In the genomic region with DNA sequence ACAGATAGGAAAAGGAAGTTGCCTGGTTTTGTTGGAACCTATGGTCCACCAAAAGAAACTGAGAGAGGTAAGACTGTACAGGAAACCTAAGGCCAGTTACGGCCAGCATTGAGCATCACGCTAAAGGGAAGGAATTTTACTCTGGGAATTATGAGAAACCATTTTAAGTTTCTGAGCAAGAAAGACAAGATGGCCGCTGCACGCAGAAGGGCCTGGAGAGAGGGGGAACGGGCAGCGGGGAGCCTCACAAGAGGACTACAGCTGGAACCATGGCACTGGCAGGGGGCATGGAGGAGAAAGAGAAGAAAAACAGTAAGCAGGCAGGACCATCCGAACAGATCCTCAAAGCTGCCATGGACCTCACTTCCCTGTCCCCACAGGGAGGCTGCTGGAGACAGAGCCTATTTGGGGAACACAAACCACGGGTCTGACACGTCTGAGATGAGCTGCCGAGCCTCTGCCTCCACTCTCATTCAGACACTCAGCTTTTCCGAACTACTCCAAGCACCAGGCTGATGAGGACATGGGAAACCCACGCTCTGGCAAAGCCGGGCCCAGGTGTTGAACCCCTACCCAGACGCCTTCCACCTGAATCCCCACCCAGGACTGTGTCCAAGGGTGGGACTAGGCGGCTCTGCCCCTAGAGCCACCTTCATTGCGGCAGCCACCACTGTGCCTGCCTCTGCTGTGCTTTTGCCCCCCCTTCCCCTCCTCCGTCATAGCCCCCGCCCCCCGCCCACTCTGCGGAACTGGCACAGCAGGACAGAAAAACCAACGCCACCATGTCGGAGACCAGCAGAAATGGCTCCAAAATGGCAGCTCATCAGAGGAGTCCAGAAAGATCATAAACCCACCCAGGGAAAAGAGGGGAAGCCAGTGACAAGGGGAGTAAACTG, we compare ENCODE assay signal across 9 cellular contexts.
DNase-seq lines count a peak whose midpoint lies in the region; ATAC-seq and TF ChIP-seq lines count a peak whose summit lies in the region.
"Had no signal": no experiment of that assay in that cellular context is flagged by ENCODE, and none has a peak within 500 bp of the region (broad histone marks: within the 10 kb centered on the region; RNA-seq: fewer than 3 reads in every experiment).

No MANE protein-coding gene starts in this region.

- H3K4me3 Mint-ChIP-seq in central memory CD8-positive, alpha-beta T cell, result peak overlapping the region; percentile 19

- no peaks in the 10 kb centered on the region for H3K27me3 ChIP-seq in ovary

- H3K9me3 ChIP-seq in ovary, result no peaks in the 10 kb centered on the region

- peaks cover 6% of the 10 kb centered on the region for H3K9me3 Mint-ChIP-seq in central memory CD8-positive, alpha-beta T cell

- H3K27me3 Mint-ChIP-seq in central memory CD8-positive, alpha-beta T cell, result peaks cover 10% of the 10 kb centered on the region

- H3K36me3 ChIP-seq in ovary, result no peaks in the 10 kb centered on the region

- peaks cover 47% of the 10 kb centered on the region for H3K4me1 ChIP-seq in ovary (ENCODE audit: insufficient read depth)

- peaks cover 38% of the 10 kb centered on the region for H3K36me3 Mint-ChIP-seq in central memory CD8-positive, alpha-beta T cell (ENCODE audit: insufficient read depth)

- peak overlapping the region; percentile 29 for H3K27ac Mint-ChIP-seq in central memory CD8-positive, alpha-beta T cell (ENCODE audit: low read depth)

- H3K27ac ChIP-seq in 22Rv1 (peak overlapping the region; percentile 17; the same call in 1 of the 2 replicates), ovary (no peak overlapping the region)

- no peak for TF ChIP-seq EP300 in ovary (IDR thresholded peaks at IDR 0.05)

- no peak for ATAC-seq in central memory CD8-positive, alpha-beta T cell (replicated peaks; ENCODE audit: extremely low read depth, poor library complexity, severe bottlenecking)

- intact Hi-C loops in ovary (cut with DNase I), result loop anchor here in 1 of 4 donors (10.0 kb wide), 1 partner anchor 144 kb away; no protein-coding TSS in a partner anchor

- TF ChIP-seq POLR2A in ovary (IDR thresholded peaks at IDR 0.05), result no peak

- H3K4me3 ChIP-seq in GM12865 (ENCODE audit: low read depth, low read length) (peak overlapping the region; percentile 85), ovary (peak overlapping the region; percentile 78)

- peaks cover 77% of the 10 kb centered on the region for H3K4me1 Mint-ChIP-seq in central memory CD8-positive, alpha-beta T cell

- DNase-seq in GM12865 (ENCODE audit: low read depth) (no peak), ovary (peak in 1 of 5 donors; percentile 30), NOMO-1 treated with dmso at 0.1 percent for 144 hours (lab: John Stamatoyannopoulos, UW; ENCODE audit: unreplicated experiment) (no peak), NCI-H1105 treated with DMSO at 0.1 percent for 48 hours (lab: John Stamatoyannopoulos, UW) (no peak), NCI-H2196 (lab: John Stamatoyannopoulos, UW; ENCODE audit: unreplicated experiment) (no peak), OCI-M1 (lab: John Stamatoyannopoulos, UW) (no peak)
- DNase-seq in central memory CD8-positive, alpha-beta T cell (ENCODE audit: low spot score in 2 of 2), result no peak
- DNase-seq: dermis blood vessel endothelial cell had no signal

- TF ChIP-seq CTCF in 22Rv1 (IDR thresholded peaks at IDR 0.05) (no peak), GM12865 (IDR thresholded peaks at IDR 0.05; ENCODE audit: insufficient read depth, low read depth, low read length, missing control alignments) (no peak), ovary (IDR thresholded peaks at IDR 0.05) (no peak)

- WGBS in ovary, 3 donors, result 90 to 92% (median 91%) methylated on average over 22 of the region's 22 CpGs
